Comparison of ENCODE assay signal across 16 cellular contexts in genomic region chr6:51928320-51928719, GRCh38.
DNase-seq lines count a peak whose midpoint lies in the region; ATAC-seq lines count a peak whose summit lies in the region.
"Had no signal": no experiment of that assay in that cellular context is flagged by ENCODE, and none has a peak within 500 bp of the region (broad histone marks: within the 10 kb centered on the region; RNA-seq: fewer than 3 reads in every experiment).

No MANE protein-coding gene starts in this region.

- no peak overlapping the region for H2AK5ac ChIP-seq in neuronal stem cell (ENCODE audit: low read depth, low read length)

- no peak overlapping the region for H3K4me3 Mint-ChIP-seq in activated CD4-positive, alpha-beta memory T cell treated with anti-CD3 and anti-CD28 coated beads for 36 hours
- H3K4me3 Mint-ChIP-seq: stimulated activated effector memory CD8-positive, alpha-beta T cell treated with anti-CD3 and anti-CD28 coated beads, Interleukin-12 subunit alpha, Interleukin-12 subunit beta, amount 100 ng/mL, for 72 hours had no signal

- H3K4me1 ChIP-seq in neuronal stem cell (ENCODE audit: control insufficient read depth in 2 of 2, insufficient read depth in 1 of 2, low read depth in 1 of 2, low read length in 2 of 2), result no peaks in the 10 kb centered on the region
- H3K4me1 ChIP-seq: esophagus muscularis mucosa had no signal

- H4K91ac ChIP-seq in neuronal stem cell (ENCODE audit: low read depth, low read length, poor library complexity), result no peak overlapping the region

- no peak overlapping the region for H3K4me3 ChIP-seq in neuronal stem cell (ENCODE audit: low read length in 2 of 2)
- H3K4me3 ChIP-seq: esophagus muscularis mucosa had no signal

- no peaks in the 10 kb centered on the region for H3K36me3 ChIP-seq in neuronal stem cell (replicated peaks in 1 of 2; ENCODE audit: control insufficient read depth in 2 of 2, insufficient read depth in 2 of 2, low read length in 2 of 2)
- H3K36me3 ChIP-seq: esophagus muscularis mucosa had no signal

- no peak overlapping the region for H3K4ac ChIP-seq in neuronal stem cell (ENCODE audit: low read length)

- H3K79me1 ChIP-seq in neuronal stem cell (ENCODE audit: low read depth, low read length), result no peaks in the 10 kb centered on the region

- H4K8ac ChIP-seq in neuronal stem cell (ENCODE audit: low read depth, low read length), result no peak overlapping the region

- H3K9me3 Mint-ChIP-seq in activated CD4-positive, alpha-beta memory T cell treated with anti-CD3 and anti-CD28 coated beads for 36 hours, result no peaks in the 10 kb centered on the region

- H3K14ac ChIP-seq in neuronal stem cell (ENCODE audit: low read length), result no peak overlapping the region

- H3K36me3 Mint-ChIP-seq in activated CD4-positive, alpha-beta memory T cell treated with anti-CD3 and anti-CD28 coated beads for 36 hours, result no peaks in the 10 kb centered on the region
- H3K36me3 Mint-ChIP-seq: activated naive CD4-positive, alpha-beta T cell treated with anti-CD3 and anti-CD28 coated beads, Interleukin-2, amount 50 U/mL, for 72 hours; stimulated activated effector memory CD8-positive, alpha-beta T cell treated with anti-CD3 and anti-CD28 coated beads, Interleukin-12 subunit alpha, Interleukin-12 subunit beta, amount 100 ng/mL, for 72 hours had no signal

- no peak overlapping the region for H3K23ac ChIP-seq in neuronal stem cell (ENCODE audit: low read depth, low read length, poor library complexity)

- DNase-seq in NCI-H2171 (lab: John Stamatoyannopoulos, UW), result no peak
- no peak for DNase-seq in NCI-H187 (lab: John Stamatoyannopoulos, UW)
- DNase-seq in activated CD4-positive, alpha-beta memory T cell treated with anti-CD3 and anti-CD28 coated beads for 36 hours, result no peak
- DNase-seq in neuronal stem cell (ENCODE audit: low spot score), result no peak
- DNase-seq: activated CD8-positive, alpha-beta memory T cell treated with anti-CD3 and anti-CD28 coated beads for 24 hours; mammary epithelial cell; MM.1S; NCI-H345; occipital lobe had no signal

- no peak overlapping the region for H3K4me2 ChIP-seq in neuronal stem cell (ENCODE audit: insufficient read depth, low read length, poor library complexity, severe bottlenecking)

- CTCF ChIA-PET in activated CD4-positive, alpha-beta memory T cell treated with anti-CD3 and anti-CD28 coated beads for 36 hours (lab: Charles Lee), result no interaction called here

- H3K4me1 Mint-ChIP-seq in activated CD4-positive, alpha-beta memory T cell treated with anti-CD3 and anti-CD28 coated beads for 36 hours (ENCODE audit: low read depth), result no peaks in the 10 kb centered on the region
- H3K4me1 Mint-ChIP-seq: stimulated activated effector memory CD8-positive, alpha-beta T cell treated with anti-CD3 and anti-CD28 coated beads, Interleukin-12 subunit alpha, Interleukin-12 subunit beta, amount 100 ng/mL, for 72 hours had no signal

- H2BK5ac ChIP-seq in neuronal stem cell (ENCODE audit: low read length), result no peak overlapping the region

- intact Hi-C loops in activated CD4-positive, alpha-beta memory T cell treated with anti-CD3 and anti-CD28 coated beads for 36 hours (cut with micrococcal nuclease), result no loop called here

- H3K9ac ChIP-seq in neuronal stem cell (ENCODE audit: low read depth, low read length, poor library complexity), result no peak overlapping the region

- no peaks in the 10 kb centered on the region for H3K9me3 ChIP-seq in neuronal stem cell (replicated peaks in 1 of 2; ENCODE audit: control insufficient read depth in 2 of 2, insufficient read depth in 1 of 2, low read depth in 1 of 2, low read length in 2 of 2)
- H3K9me3 ChIP-seq: esophagus muscularis mucosa had no signal

- POLR2A ChIA-PET in activated CD4-positive, alpha-beta memory T cell treated with anti-CD3 and anti-CD28 coated beads for 36 hours (lab: Charles Lee), result no interaction called here

- no peak overlapping the region for H3K18ac ChIP-seq in neuronal stem cell (ENCODE audit: low read length)

- peaks cover 3% of the 10 kb centered on the region for H3K27me3 Mint-ChIP-seq in activated CD4-positive, alpha-beta memory T cell treated with anti-CD3 and anti-CD28 coated beads for 36 hours

- no peaks in the 10 kb centered on the region for H3K27me3 ChIP-seq in neuronal stem cell (ENCODE audit: control insufficient read depth in 3 of 3, insufficient read depth in 3 of 3, low read depth in 1 of 3, low read length in 3 of 3)
- H3K27me3 ChIP-seq: esophagus muscularis mucosa had no signal

- no peak overlapping the region for H3K27ac Mint-ChIP-seq in activated CD4-positive, alpha-beta memory T cell treated with anti-CD3 and anti-CD28 coated beads for 36 hours
- H3K27ac Mint-ChIP-seq: activated naive CD4-positive, alpha-beta T cell treated with anti-CD3 and anti-CD28 coated beads, Interleukin-2, amount 50 U/mL, for 72 hours; stimulated activated effector memory CD8-positive, alpha-beta T cell treated with anti-CD3 and anti-CD28 coated beads, Interleukin-12 subunit alpha, Interleukin-12 subunit beta, amount 100 ng/mL, for 72 hours had no signal

- WGBS in neuronal stem cell (ENCODE audit: extremely low coverage in 2 of 2, insufficient read length in 2 of 2, insufficient replicate concordance in 1 of 2), 2 donors, result no CpG with 5 or more reads among the region's 3 CpGs

- H2BK120ac ChIP-seq in neuronal stem cell (ENCODE audit: low read depth, low read length), result no peak overlapping the region

- H2BK12ac ChIP-seq in neuronal stem cell (ENCODE audit: low read length), result no peak overlapping the region

- H3K27ac ChIP-seq in neuronal stem cell (replicated peaks; ENCODE audit: low read length), result no peak overlapping the region
- H3K27ac ChIP-seq: esophagus muscularis mucosa had no signal

- H2AFZ ChIP-seq in neuronal stem cell (ENCODE audit: low read length), result no peak overlapping the region

- ATAC-seq in GM18502 (IDR thresholded peaks at IDR 0.05; ENCODE audit: poor library complexity, unreplicated experiment) (peak; percentile 81), GM19463 (IDR thresholded peaks at IDR 0.05; ENCODE audit: unreplicated experiment) (peak; percentile 79), HG02870 (IDR thresholded peaks at IDR 0.05; ENCODE audit: unreplicated experiment) (peak; percentile 68), HG03558 (IDR thresholded peaks at IDR 0.05; ENCODE audit: extremely low read depth, unreplicated experiment) (peak; percentile 72)
- ATAC-seq: activated naive CD4-positive, alpha-beta T cell treated with anti-CD3 and anti-CD28 coated beads, Interleukin-2, amount 50 U/mL, for 72 hours; stimulated activated effector memory CD8-positive, alpha-beta T cell treated with anti-CD3 and anti-CD28 coated beads, Interleukin-12 subunit alpha, Interleukin-12 subunit beta, amount 100 ng/mL, for 72 hours had no signal

- no peak overlapping the region for H2BK15ac ChIP-seq in neuronal stem cell (ENCODE audit: low read length)
